ENCODE assay signal across 21 cellular contexts in genomic region chr16:70720431-70721201, GRCh38. TPM values are rescaled to one million over a fixed set of nuclear protein-coding genes. Genes with fewer than 3 reads are reported as not detected.
DNase-seq lines count a peak whose midpoint lies in the region; ATAC-seq, FAIRE-seq and TF ChIP-seq lines count a peak whose summit lies in the region.
"Had no signal": no experiment of that assay in that cellular context is flagged by ENCODE, and none has a peak within 500 bp of the region (broad histone marks: within the 10 kb centered on the region; RNA-seq: fewer than 3 reads in every experiment).

No MANE protein-coding gene starts in this region.

- H3K27ac Mint-ChIP-seq in activated T-helper 1 cell treated with anti-CD3 and anti-CD28 coated beads, Interleukin-12 subunit alpha, Interleukin-12 subunit beta, Interleukin-2, Interleukin-4 antibody, amounts not matched to agents 30 ng/mL and 10 ng/mL and 1 ng/mL, durations not matched to agents 14 hours and 24 hours and 36 hours = peak overlapping the region; percentile 65
- H3K27ac Mint-ChIP-seq in nephron = peak overlapping the region; percentile 18 to 100 (median 18)

- peaks cover 6% of the 10 kb centered on the region for H3K36me3 Mint-ChIP-seq in activated T-helper 1 cell treated with anti-CD3 and anti-CD28 coated beads, Interleukin-12 subunit alpha, Interleukin-12 subunit beta, Interleukin-2, Interleukin-4 antibody, amounts not matched to agents 30 ng/mL and 10 ng/mL and 1 ng/mL, durations not matched to agents 14 hours and 24 hours and 36 hours (ENCODE audit: low read depth)
- peaks cover 37% of the 10 kb centered on the region for H3K36me3 Mint-ChIP-seq in nephron (ENCODE audit: low read depth)

- no peak overlapping the region for H3K4me3 Mint-ChIP-seq in activated T-helper 1 cell treated with anti-CD3 and anti-CD28 coated beads, Interleukin-12 subunit alpha, Interleukin-12 subunit beta, Interleukin-2, Interleukin-4 antibody, amounts not matched to agents 30 ng/mL and 10 ng/mL and 1 ng/mL, durations not matched to agents 14 hours and 24 hours and 36 hours
- H3K4me3 Mint-ChIP-seq in nephron = peak overlapping the region in 1 of 3 experiments; percentile 6
- H3K4me3 Mint-ChIP-seq: CD4-positive, CD25-positive, alpha-beta regulatory T cell had no signal

- H2AFZ ChIP-seq in OCI-LY7 (ENCODE audit: low read length) = no peak overlapping the region

- POLR2A ChIA-PET in OCI-LY7 (lab: Charles Lee) = interaction anchor here (0.6 kb wide), 1 partner anchor 1108 kb away, joined by 3 read pairs; no protein-coding TSS in a partner anchor

- H3K9me3 Mint-ChIP-seq in activated T-helper 1 cell treated with anti-CD3 and anti-CD28 coated beads, Interleukin-12 subunit alpha, Interleukin-12 subunit beta, Interleukin-2, Interleukin-4 antibody, amounts not matched to agents 30 ng/mL and 10 ng/mL and 1 ng/mL, durations not matched to agents 14 hours and 24 hours and 36 hours = no peaks in the 10 kb centered on the region
- H3K9me3 Mint-ChIP-seq in nephron = no peaks in the 10 kb centered on the region

- no peaks in the 10 kb centered on the region for H4K20me1 ChIP-seq in OCI-LY7 (ENCODE audit: insufficient read depth, low read length)

- no peak for ATAC-seq in right cardiac atrium
- no peak for ATAC-seq in heart right ventricle
- ATAC-seq: SK-N-SH treated with all-trans-retinoic acid at 6 μM for 48 hours had no signal

- WGBS in right cardiac atrium = 96% methylated on average over 18 of the region's 18 CpGs
- 96 to 97% methylated on average over 18 of the region's 18 CpGs for WGBS in heart right ventricle, 2 donors

- intact Hi-C loops in right cardiac atrium (cut with DNase I) = no loop called here
- intact Hi-C loops in heart right ventricle (cut with DNase I) = no loop called here
- intact Hi-C loops in activated T-helper 1 cell treated with anti-CD3 and anti-CD28 coated beads, Interleukin-12 subunit alpha, Interleukin-12 subunit beta, Interleukin-2, Interleukin-4 antibody, amounts not matched to agents 30 ng/mL and 10 ng/mL and 1 ng/mL, durations not matched to agents 14 hours and 24 hours and 36 hours (cut with micrococcal nuclease) = no loop called here
- intact Hi-C loops in OCI-LY7 (cut with micrococcal nuclease; ENCODE audit: unreplicated experiment) = no loop called here
- intact Hi-C loops in kidney (cut with DNase I) = no loop called here

- peaks cover 0 to 22% (median 0%) of the 10 kb centered on the region in 9 donors for H3K36me3 ChIP-seq in heart right ventricle
- peaks cover 12% of the 10 kb centered on the region for H3K36me3 ChIP-seq in OCI-LY7 (ENCODE audit: insufficient read depth, low read length)
- no peaks in the 10 kb centered on the region for H3K36me3 ChIP-seq in kidney (ENCODE audit: control insufficient read depth in 1 of 2, insufficient read depth in 2 of 2, low read length in 2 of 2)
- H3K36me3 ChIP-seq: uterus had no signal

- peaks cover 11% of the 10 kb centered on the region for H3K4me1 Mint-ChIP-seq in activated T-helper 1 cell treated with anti-CD3 and anti-CD28 coated beads, Interleukin-12 subunit alpha, Interleukin-12 subunit beta, Interleukin-2, Interleukin-4 antibody, amounts not matched to agents 30 ng/mL and 10 ng/mL and 1 ng/mL, durations not matched to agents 14 hours and 24 hours and 36 hours (ENCODE audit: low read depth)
- H3K4me1 Mint-ChIP-seq in nephron = peaks cover 72% of the 10 kb centered on the region

- H3K27ac ChIP-seq in right cardiac atrium (ENCODE audit: low read length) (no peak overlapping the region), heart right ventricle (no peak overlapping the region), OCI-LY7 (ENCODE audit: low read depth, low read length, poor library complexity, severe bottlenecking) (no peak overlapping the region), kidney (ENCODE audit: low read depth in 2 of 2, low read length in 2 of 2) (no peak overlapping the region)
- H3K27ac ChIP-seq: uterus had no signal

- TF ChIP-seq CTCF in heart right ventricle (IDR thresholded peaks at IDR 0.05) (no peak), nephron (IDR thresholded peaks at IDR 0.05; ENCODE audit: unreplicated experiment in 3 of 3) (no peak), OCI-LY7 (conservative IDR thresholded peaks at IDR 0.05; ENCODE audit: low read length) (no peak), kidney (IDR thresholded peaks at IDR 0.05; ENCODE audit: borderline replicate concordance, extremely low read depth, insufficient read depth) (no peak)

- no peak for FAIRE-seq in kidney (lab: Jason Lieb, UNC)
- FAIRE-seq: bronchial epithelial cell, D721Med, islet of Langerhans had no signal

- CTCF ChIA-PET in OCI-LY7 (lab: Charles Lee; ENCODE audit: unreplicated experiment) = no interaction called here

- no peak overlapping the region for H3K4me2 ChIP-seq in OCI-LY7 (ENCODE audit: low read length)

- H3K4me1 ChIP-seq in right cardiac atrium (ENCODE audit: control insufficient read depth, insufficient read depth, low read length) (peaks cover 4% of the 10 kb centered on the region), heart right ventricle (peaks cover 7 to 30% (median 21%) of the 10 kb centered on the region in 9 donors), OCI-LY7 (ENCODE audit: insufficient read depth, low read length, poor library complexity, severe bottlenecking) (no peaks in the 10 kb centered on the region), kidney (ENCODE audit: control insufficient read depth in 1 of 2, insufficient read depth in 1 of 2, low read depth in 1 of 2, low read length in 2 of 2) (peaks cover 24 to 26% of the 10 kb centered on the region in 2 donors)

- H3K4me3 ChIP-seq in right cardiac atrium (ENCODE audit: low read length) (no peak overlapping the region), heart right ventricle (no peak overlapping the region), OCI-LY7 (ENCODE audit: low read depth, low read length, poor library complexity, severe bottlenecking) (no peak overlapping the region), kidney (ENCODE audit: low read length in 2 of 2) (no peak overlapping the region)
- H3K4me3 ChIP-seq: uterus had no signal

- H3K79me2 ChIP-seq in OCI-LY7 (ENCODE audit: insufficient read depth, low read depth, low read length) = no peaks in the 10 kb centered on the region

- DNase-seq in right cardiac atrium (peak in 2 of 3 donors; percentile 19 to 38), heart right ventricle (no peak), OCI-LY7 (ENCODE audit: low spot score) (no peak), SK-N-DZ (ENCODE audit: low spot score) (no peak), kidney (no peak)
- no peak for DNase-seq in activated T-helper 1 cell treated with anti-CD3 and anti-CD28 coated beads, Interleukin-12 subunit alpha, Interleukin-12 subunit beta, Interleukin-2, Interleukin-4 antibody, amounts not matched to agents 30 ng/mL and 10 ng/mL and 1 ng/mL, durations not matched to agents 14 hours and 24 hours and 36 hours (ENCODE audit: low spot score)
- DNase-seq: activated gamma-delta T cell treated with Interleukin-2 at 50 U/mL for 16 hours; amniotic stem cell; CD4-positive, CD25-positive, alpha-beta regulatory T cell; EL; NCI-H1105; NCI-H2029; NCI-H345; NCI-H82; T-helper 2 cell; uterus had no signal

- no peaks in the 10 kb centered on the region for H3K9me2 ChIP-seq in OCI-LY7 (ENCODE audit: insufficient read depth, low read length)

- H3K27me3 ChIP-seq in right cardiac atrium (ENCODE audit: control insufficient read depth, insufficient read depth) (no peaks in the 10 kb centered on the region), heart right ventricle (no peaks in the 10 kb centered on the region)
- H3K27me3 ChIP-seq: uterus had no signal

- H3K9ac ChIP-seq in kidney (ENCODE audit: low read length in 2 of 2) = no peak overlapping the region

- H3K9me3 ChIP-seq in right cardiac atrium (ENCODE audit: control insufficient read depth, low read length) (no peaks in the 10 kb centered on the region), heart right ventricle (peaks cover 0 to 5% (median 0%) of the 10 kb centered on the region in 11 donors), OCI-LY7 (ENCODE audit: low read length) (no peaks in the 10 kb centered on the region), kidney (ENCODE audit: control insufficient read depth in 1 of 2, low read length in 2 of 2) (peaks cover 0 to 4% of the 10 kb centered on the region in 2 donors)
- H3K9me3 ChIP-seq: uterus had no signal

- H3K27me3 Mint-ChIP-seq in activated T-helper 1 cell treated with anti-CD3 and anti-CD28 coated beads, Interleukin-12 subunit alpha, Interleukin-12 subunit beta, Interleukin-2, Interleukin-4 antibody, amounts not matched to agents 30 ng/mL and 10 ng/mL and 1 ng/mL, durations not matched to agents 14 hours and 24 hours and 36 hours (ENCODE audit: insufficient read depth) = no peaks in the 10 kb centered on the region
- peaks cover 3% of the 10 kb centered on the region for H3K27me3 Mint-ChIP-seq in nephron (ENCODE audit: low read depth)
- H3K27me3 Mint-ChIP-seq: CD4-positive, CD25-positive, alpha-beta regulatory T cell had no signal

- BruUV-seq in OCI-LY7 (replicated peaks; lab: Mats Ljungman, UMichigan) = no TSS peak

RNA-seq across cellular contexts. Expression of gene MTSS2, which starts 34.8 kb away (rescaled TPM):
- total RNA-seq in right cardiac atrium (10 to 100 TPM; 60.4 to 71.2 (median 67.7) TPM), heart right ventricle (100 to 1,000 TPM in 2 of 10 donors, 10 to 100 TPM in 8; 39.8 to 121 (median 62.1) TPM), OCI-LY7 (2022) (0.17 and 0.33 TPM in 2 replicates), kidney (33.0 TPM)
- polyA plus RNA-seq in right cardiac atrium (47.5 TPM), heart right ventricle (10 to 100 TPM; 39.0 to 39.7 TPM), kidney (ENCODE audit: insufficient read depth, low read depth, low replicate concordance) (19.2 TPM)
- 2.0 and 3.5 TPM in 2 replicates for total RNA-seq in activated T-helper 1 cell treated with anti-CD3 and anti-CD28 coated beads, Interleukin-12 subunit alpha, Interleukin-12 subunit beta, Interleukin-2, Interleukin-4 antibody, amounts not matched to agents 30 ng/mL and 10 ng/mL and 1 ng/mL, durations not matched to agents 14 hours and 24 hours and 36 hours
- total RNA-seq in OCI-LY7 (2014; rRNA removed; shearing (Covaris generic)) = 0.05 and 0.19 TPM in 2 replicates
- polyA plus RNA-seq in SK-N-DZ (2014; cell fraction: cytosol; rRNA removed) = 19.4 and 42.1 TPM in 2 replicates
- polyA plus RNA-seq in SK-N-DZ (2014; cell fraction: nucleus; rRNA removed) = 45.1 and 55.5 TPM in 2 replicates
- polyA plus RNA-seq: CD4-positive, CD25-positive, alpha-beta regulatory T cell had no signal

Comparison
In these comparisons a context has a peak if more than half of its experiments do, and no peak if none do; other contexts are left out.
1. DNase-seq: peak in right cardiac atrium (2 of 3); none in heart right ventricle (0 of 2), activated T-helper 1 cell treated with anti-CD3 and anti-CD28 coated beads, Interleukin-12 subunit alpha, Interleukin-12 subunit beta, Interleukin-2, Interleukin-4 antibody, amounts not matched to agents 30 ng/mL and 10 ng/mL and 1 ng/mL, durations not matched to agents 14 hours and 24 hours and 36 hours (single experiment), OCI-LY7 (single experiment), SK-N-DZ (single experiment) and kidney (single experiment).